20 cellular contexts compared by ENCODE assay signal in the genomic region with DNA sequence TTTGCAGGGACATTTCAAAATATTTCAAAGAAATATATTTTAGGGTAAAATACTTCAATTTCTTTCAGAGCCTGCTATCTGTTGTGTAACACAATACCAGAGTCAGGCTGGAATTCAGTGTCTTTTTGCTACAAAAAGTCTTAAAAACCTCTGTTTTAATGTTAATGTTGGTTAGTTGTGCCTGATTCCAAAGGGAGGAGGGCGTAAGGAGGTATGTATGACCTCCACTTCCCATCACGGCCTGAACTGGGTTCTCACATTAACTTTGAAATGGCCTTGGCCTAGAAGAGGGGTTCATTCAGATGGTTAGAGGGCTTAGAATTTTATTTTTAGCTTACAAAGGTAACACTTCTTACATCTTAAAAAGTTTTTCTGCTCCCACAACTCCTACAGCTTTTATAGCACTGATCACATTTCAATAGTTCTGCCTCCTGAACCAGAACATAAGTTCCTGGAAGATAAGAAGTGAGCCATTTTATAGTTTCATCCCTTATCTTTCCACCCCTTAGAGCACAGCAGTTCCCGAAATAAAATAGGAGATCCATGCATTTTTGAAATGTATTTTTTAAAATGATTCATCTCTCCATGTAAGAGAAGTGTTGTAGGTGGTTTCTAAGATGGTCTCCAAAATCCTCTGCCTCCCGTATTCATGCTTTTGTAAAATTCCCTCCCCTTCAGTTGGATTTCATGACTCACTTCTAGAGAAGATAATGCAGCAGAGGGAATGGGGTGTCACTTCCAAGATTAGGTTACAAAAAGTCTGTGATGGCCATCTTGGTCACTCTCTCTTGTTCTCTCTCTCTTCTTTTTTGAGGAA.
DNase-seq lines count a peak whose midpoint lies in the region; ATAC-seq, FAIRE-seq and TF ChIP-seq lines count a peak whose summit lies in the region.
"Had no signal": no experiment of that assay in that cellular context is flagged by ENCODE, and none has a peak within 500 bp of the region (broad histone marks: within the 10 kb centered on the region; RNA-seq: fewer than 3 reads in every experiment).

No MANE protein-coding gene starts in this region.

- CTCF ChIA-PET in H1 (lab: Charles Lee; ENCODE audit: partially characterized antibody): interaction anchor here (0.9 to 1.7 kb wide), 2 partner anchors 10 to 214 kb away, joined by 3 read pairs; no protein-coding TSS in a partner anchor

- H3K18ac ChIP-seq in H1 (ENCODE audit: extremely low read depth, low read length): no peak overlapping the region

- H3K4me3 ChIP-seq in GM23338 (no peak overlapping the region), NT2/D1 (ENCODE audit: insufficient read length, low read depth) (no peak overlapping the region), H1 (ENCODE audit: extremely low read depth in 1 of 4, insufficient read depth in 2 of 4, low read depth in 3 of 4, low read length in 4 of 4) (no peak overlapping the region)
- H3K4me3 ChIP-seq: GM12878, lung, right lobe of liver had no signal

- no peaks in the 10 kb centered on the region for H3K23me2 ChIP-seq in H1 (ENCODE audit: low read depth, low read length)

- no peak overlapping the region for H3K23ac ChIP-seq in H1 (ENCODE audit: insufficient read length)

- TF ChIP-seq EP300 in H1 (IDR thresholded peaks at IDR 0.05; ENCODE audit: borderline replicate concordance in 1 of 2, low read depth in 2 of 2, low read length in 2 of 2): no peak

- H3K79me2 ChIP-seq in GM23338 (replicated peaks; ENCODE audit: insufficient read depth) (no peaks in the 10 kb centered on the region), H1 (ENCODE audit: control insufficient read depth in 1 of 2, insufficient read depth in 2 of 2, low read length in 2 of 2) (no peaks in the 10 kb centered on the region)

- no peak overlapping the region for H4K8ac ChIP-seq in H1 (ENCODE audit: extremely low read depth, insufficient read depth, low read length)

- H2AK5ac ChIP-seq in H1 (ENCODE audit: low read depth, low read length): no peak overlapping the region

- DNase-seq in GM23338 (ENCODE audit: low spot score) (peak; percentile 16), NT2/D1 (ENCODE audit: low read depth, low spot score) (peak; percentile 66), H1 (ENCODE audit: low read depth in 1 of 2, low spot score in 2 of 2) (no peak), putamen (ENCODE audit: low spot score) (peak; percentile 18), cerebellum (ENCODE audit: low spot score) (no peak), kidney glomerular epithelial cell (lab: John Stamatoyannopoulos, UW) (no peak)
- no peak for DNase-seq in stimulated activated CD8-positive, alpha-beta memory T cell treated with anti-CD3 and anti-CD28 coated beads, Interleukin-4, amount 100 ng/mL, for 48 hours
- DNase-seq: activated CD4-positive, alpha-beta T cell treated with anti-CD3 and anti-CD28 coated beads, Interleukin-2, amount 10 ng/mL, durations not matched to agents 7 days and 5 days; GOT3; NCI-H524 treated with DMSO at 0.1 percent for 48 hours; right lobe of liver; SW 1271 had no signal

- 0 out of 2 replicates have a peak, but pooled peaks cover 4% of the 10 kb centered on the region for H3K36me3 ChIP-seq in GM23338 (ENCODE audit: insufficient read depth)
- no peaks in the 10 kb centered on the region for H3K36me3 ChIP-seq in NT2/D1 (ENCODE audit: insufficient read depth, insufficient read length, low read length)
- H3K36me3 ChIP-seq in H1 (ENCODE audit: control insufficient read depth in 2 of 4, insufficient read depth in 4 of 4, low read length in 3 of 4): peaks cover 0 to 6% (median 0%) of the 10 kb centered on the region in 4 experiments; a peak in 1 of 8 replicates
- H3K36me3 ChIP-seq: right lobe of liver had no signal

- no peak for TF ChIP-seq RAD21 in H1 (IDR thresholded peaks at IDR 0.05 in 1 of 2, conservative IDR thresholded peaks at IDR 0.05 in 1 of 2; ENCODE audit: low read depth in 2 of 2, low read length in 2 of 2)

- no peak for TF ChIP-seq POLR2A in H1 (IDR thresholded peaks at IDR 0.05; ENCODE audit: control extremely low read depth in 1 of 2, low read depth in 2 of 2, low read length in 2 of 2)

- no peak overlapping the region for H4K91ac ChIP-seq in H1 (replicated peaks; ENCODE audit: insufficient read length, low read length)

- peaks cover 9% of the 10 kb centered on the region; the same call in 1 of the 2 replicates for H3K9me2 ChIP-seq in GM23338 (ENCODE audit: insufficient read depth)

- no peak overlapping the region for H2BK12ac ChIP-seq in H1 (ENCODE audit: low read depth, low read length)

- POLR2A ChIA-PET in H1 (lab: Charles Lee; ENCODE audit: partially characterized antibody): interaction anchor here (0.5 to 1.4 kb wide), 2 partner anchors 9 to 655 kb away, joined by 3 read pairs; no protein-coding TSS in a partner anchor

- no peaks in the 10 kb centered on the region for H3K27me3 Mint-ChIP-seq in GM23338 (ENCODE audit: insufficient read depth, low read depth, poor library complexity)

- H3K27me3 ChIP-seq in GM23338 (ENCODE audit: insufficient read depth) (no peaks in the 10 kb centered on the region), NT2/D1 (ENCODE audit: insufficient read depth, insufficient read length) (no peaks in the 10 kb centered on the region), H1 (replicated peaks in 1 of 4; ENCODE audit: control insufficient read depth in 3 of 4, extremely low read depth in 1 of 4, insufficient read depth in 3 of 4, low read length in 3 of 4) (no peaks in the 10 kb centered on the region)
- H3K27me3 ChIP-seq: right lobe of liver had no signal

- H3K4me1 ChIP-seq in GM23338 (ENCODE audit: insufficient read depth) (peaks cover 32% of the 10 kb centered on the region), NT2/D1 (ENCODE audit: insufficient read depth, insufficient read length) (no peaks in the 10 kb centered on the region), H1 (replicated peaks in 1 of 4; ENCODE audit: control insufficient read depth in 3 of 4, insufficient read depth in 4 of 4, low read length in 3 of 4) (peaks cover 0 to 3% (median 0%) of the 10 kb centered on the region in 4 experiments; a peak in 1 of 7 replicates)

- H2AFZ ChIP-seq in GM23338 (no peak overlapping the region; the same call in 1 of the 2 replicates), H1 (ENCODE audit: low read length) (0 out of 2 replicates have a peak overlapping the region, but pooled peaks have one; percentile 30)

- peak overlapping the region; percentile 29 for H4K5ac ChIP-seq in H1 (ENCODE audit: insufficient read length, low read depth, low read length)

- 0 out of 2 replicates have a peak overlapping the region, but pooled peaks have one; percentile 34 for H2BK20ac ChIP-seq in H1 (ENCODE audit: low read length)

- 81% methylated on average over 4 of the region's 4 CpGs; no CpG with 5 or more reads in 1 of the 2 experiments for WGBS in H1 (ENCODE audit: extremely low coverage in 1 of 2, insufficient coverage in 1 of 2, insufficient read length in 1 of 2, insufficient replicate concordance in 2 of 2, low coverage in 1 of 2, low lambda C conversion rate in 2 of 2, missing lambda C conversion rate in 1 of 2), 2 experiments

- H3K27ac ChIP-seq in GM23338 (ENCODE audit: low read depth) (peak overlapping the region; percentile 92), H1 (ENCODE audit: low read depth, low read length) (no peak overlapping the region)
- H3K27ac ChIP-seq: right lobe of liver had no signal

- no peak overlapping the region for H3K4me3 Mint-ChIP-seq in GM23338
- H3K4me3 Mint-ChIP-seq: activated CD4-positive, alpha-beta T cell treated with anti-CD3 and anti-CD28 coated beads, Interleukin-2, amount 10 ng/mL, durations not matched to agents 7 days and 5 days; stimulated activated effector memory CD8-positive, alpha-beta T cell treated with anti-CD3 and anti-CD28 coated beads, Interleukin-12 subunit alpha, Interleukin-12 subunit beta, amount 100 ng/mL, for 72 hours had no signal

- TF ChIP-seq CTCF in GM23338 (conservative IDR thresholded peaks at IDR 0.05; ENCODE audit: low read depth in 2 of 2) (no peak), H1 (IDR thresholded peaks at IDR 0.05; ENCODE audit: control extremely low read depth in 1 of 3, insufficient read depth in 1 of 3, low read depth in 1 of 3, low read length in 3 of 3) (no peak)

- H3K36me3 Mint-ChIP-seq in GM23338 (ENCODE audit: low read depth): peaks cover 46% of the 10 kb centered on the region
- H3K36me3 Mint-ChIP-seq: stimulated activated effector memory CD8-positive, alpha-beta T cell treated with anti-CD3 and anti-CD28 coated beads, Interleukin-12 subunit alpha, Interleukin-12 subunit beta, amount 100 ng/mL, for 72 hours had no signal

- H3K14ac ChIP-seq in H1 (ENCODE audit: insufficient read length): no peak overlapping the region

- H4K20me1 ChIP-seq in GM23338 (replicated peaks; ENCODE audit: insufficient read depth) (no peaks in the 10 kb centered on the region), H1 (replicated peaks in 1 of 2; ENCODE audit: control insufficient read depth in 1 of 2, insufficient read depth in 2 of 2, low read length in 2 of 2) (no peaks in the 10 kb centered on the region)

- H2BK5ac ChIP-seq in H1 (ENCODE audit: low read depth, low read length): no peak overlapping the region

- no peaks in the 10 kb centered on the region for H3F3A ChIP-seq in GM23338 (replicated peaks; ENCODE audit: low read depth)

- no peak overlapping the region; the same call in 1 of the 2 replicates for H3K27ac Mint-ChIP-seq in GM23338
- H3K27ac Mint-ChIP-seq: activated CD4-positive, alpha-beta T cell treated with anti-CD3 and anti-CD28 coated beads, Interleukin-2, amount 10 ng/mL, durations not matched to agents 7 days and 5 days; activated T-helper 2 cell treated with anti-CD3 and anti-CD28 coated beads, Interferon-gamma antibody, Interleukin-2, Interleukin-4, amounts not matched to agents 10 μg/mL and 5 μg/mL and 100 μg/mL, durations not matched to agents 14 hours and 24 hours and 36 hours; stimulated activated effector memory CD8-positive, alpha-beta T cell treated with anti-CD3 and anti-CD28 coated beads, Interleukin-12 subunit alpha, Interleukin-12 subunit beta, amount 100 ng/mL, for 72 hours had no signal

- no peak overlapping the region for H3K4ac ChIP-seq in H1 (replicated peaks; ENCODE audit: insufficient read length, low read depth, low read length)

- no peak overlapping the region for H3K56ac ChIP-seq in H1 (replicated peaks; ENCODE audit: insufficient read length, low read depth, low read length)

- ATAC-seq in GM23338: peak; percentile 43; the same call in 2 of the 3 replicates
- ATAC-seq: GM12878; right lobe of liver; stimulated activated effector memory CD8-positive, alpha-beta T cell treated with anti-CD3 and anti-CD28 coated beads, Interleukin-12 subunit alpha, Interleukin-12 subunit beta, amount 100 ng/mL, for 72 hours had no signal

- peaks cover 27% of the 10 kb centered on the region for H3K9me3 Mint-ChIP-seq in GM23338
- H3K9me3 Mint-ChIP-seq: activated CD4-positive, alpha-beta T cell treated with anti-CD3 and anti-CD28 coated beads, Interleukin-2, amount 10 ng/mL, durations not matched to agents 7 days and 5 days; activated T-helper 2 cell treated with anti-CD3 and anti-CD28 coated beads, Interferon-gamma antibody, Interleukin-2, Interleukin-4, amounts not matched to agents 10 μg/mL and 5 μg/mL and 100 μg/mL, durations not matched to agents 14 hours and 24 hours and 36 hours; stimulated activated effector memory CD8-positive, alpha-beta T cell treated with anti-CD3 and anti-CD28 coated beads, Interleukin-12 subunit alpha, Interleukin-12 subunit beta, amount 100 ng/mL, for 72 hours had no signal

- no peaks in the 10 kb centered on the region for H3K79me1 ChIP-seq in H1 (ENCODE audit: low read depth, low read length)

- peaks cover 33% of the 10 kb centered on the region for H3K4me1 Mint-ChIP-seq in GM23338
- H3K4me1 Mint-ChIP-seq: activated CD4-positive, alpha-beta T cell treated with anti-CD3 and anti-CD28 coated beads, Interleukin-2, amount 10 ng/mL, durations not matched to agents 7 days and 5 days; stimulated activated effector memory CD8-positive, alpha-beta T cell treated with anti-CD3 and anti-CD28 coated beads, Interleukin-12 subunit alpha, Interleukin-12 subunit beta, amount 100 ng/mL, for 72 hours had no signal

- H2BK120ac ChIP-seq in H1 (replicated peaks; ENCODE audit: low read depth, low read length): no peak overlapping the region

- 0 out of 2 replicates have a peak overlapping the region, but pooled peaks have one; percentile 10 for H3K4me2 ChIP-seq in GM23338
- no peak overlapping the region for H3K4me2 ChIP-seq in H1 (ENCODE audit: insufficient read depth in 1 of 2, low read depth in 2 of 2, low read length in 2 of 2)

- H3K9me3 ChIP-seq in NT2/D1 (ENCODE audit: insufficient read depth, low read length): peaks cover 25% of the 10 kb centered on the region
- peaks cover 4 to 11% of the 10 kb centered on the region in 2 experiments for H3K9me3 ChIP-seq in H1 (ENCODE audit: insufficient read depth in 2 of 2, low read depth in 1 of 2, low read length in 1 of 2)
- H3K9me3 ChIP-seq: right lobe of liver had no signal

- no peak for FAIRE-seq in H1 (lab: Jason Lieb, UNC)
- FAIRE-seq: bronchial epithelial cell, endometrium, GM12878, GM19239, TTC549 had no signal

- no peak overlapping the region for H2BK15ac ChIP-seq in H1 (ENCODE audit: low read length)

- no peak overlapping the region for H3K9ac ChIP-seq in NT2/D1 (ENCODE audit: insufficient read length, low read depth)
- H3K9ac ChIP-seq in H1 (replicated peaks in 1 of 4; ENCODE audit: extremely low read depth in 1 of 4, low read depth in 3 of 4, low read length in 3 of 4): no peak overlapping the region

Comparison
In these comparisons a context has a peak if more than half of its experiments do, and no peak if none do; other contexts are left out.
1. DNase-seq: peak in GM23338 (single experiment), NT2/D1 (single experiment) and putamen (single experiment); none in H1 (0 of 2), stimulated activated CD8-positive, alpha-beta memory T cell treated with anti-CD3 and anti-CD28 coated beads, Interleukin-4, amount 100 ng/mL, for 48 hours (single experiment), cerebellum (single experiment) and kidney glomerular epithelial cell (single experiment).